In genomic region chr5:179866241-179867078, GRCh38 we compare ENCODE assay signal across 11 cellular contexts. TPM values are rescaled to one million over a fixed set of nuclear protein-coding genes. Genes with fewer than 3 reads are reported as not detected.
DNase-seq lines count a peak whose midpoint lies in the region; ATAC-seq and TF ChIP-seq lines count a peak whose summit lies in the region.
"Had no signal": no experiment of that assay in that cellular context is flagged by ENCODE, and none has a peak within 500 bp of the region (broad histone marks: within the 10 kb centered on the region; RNA-seq: fewer than 3 reads in every experiment).

No MANE protein-coding gene starts in this region.

- H3K27me3 Mint-ChIP-seq in activated T-cell treated with anti-CD3 and anti-CD28 coated beads, Interleukin-2, amount 50 U/mL, for 72 hours (ENCODE audit: low read depth), result no peaks in the 10 kb centered on the region

- H3K4me3 Mint-ChIP-seq in activated T-cell treated with anti-CD3 and anti-CD28 coated beads, Interleukin-2, amount 50 U/mL, for 72 hours, result no peak overlapping the region

- ATAC-seq in activated T-cell treated with anti-CD3 and anti-CD28 coated beads, Interleukin-2, amount 50 U/mL, for 72 hours (replicated peaks in 1 of 2), result peak; percentile 61 to 66
- ATAC-seq in GM19328 (IDR thresholded peaks at IDR 0.05; ENCODE audit: unreplicated experiment), result no peak
- ATAC-seq in HG03342 (IDR thresholded peaks at IDR 0.05; ENCODE audit: unreplicated experiment), result no peak

- DNase-seq in DMS 273 treated with DMSO at 0.1 percent for 48 hours (lab: John Stamatoyannopoulos, UW), result peak; percentile 7
- DNase-seq in HFF-Myc (ENCODE audit: extremely low read depth, low read depth), result no peak
- peak; percentile 23 to 40 for DNase-seq in activated T-cell treated with anti-CD3 and anti-CD28 coated beads, Interleukin-2, amount 50 U/mL, for 72 hours
- peak; percentile 9 for DNase-seq in middle frontal gyrus (ENCODE audit: extremely low spot score, low spot score)
- no peak for DNase-seq in cortex of kidney (lab: John Stamatoyannopoulos, UW)
- no peak for DNase-seq in mesenteric fat pad (ENCODE audit: low spot score)
- DNase-seq: central memory CD4-positive, alpha-beta T cell; GF-D8; NCI-H1092 had no signal

- no peak overlapping the region for H3K27ac Mint-ChIP-seq in activated T-cell treated with anti-CD3 and anti-CD28 coated beads, Interleukin-2, amount 50 U/mL, for 72 hours

- no peak overlapping the region for H3K4me3 ChIP-seq in HFF-Myc (replicated peaks; ENCODE audit: low read depth, low read length)

- H3K4me1 Mint-ChIP-seq in activated T-cell treated with anti-CD3 and anti-CD28 coated beads, Interleukin-2, amount 50 U/mL, for 72 hours (ENCODE audit: low read depth), result no peaks in the 10 kb centered on the region

- H3K36me3 Mint-ChIP-seq in activated T-cell treated with anti-CD3 and anti-CD28 coated beads, Interleukin-2, amount 50 U/mL, for 72 hours (ENCODE audit: insufficient read depth in 2 of 2), result peaks cover 3 to 8% of the 10 kb centered on the region in 2 donors

- no peaks in the 10 kb centered on the region for H3K9me3 Mint-ChIP-seq in activated T-cell treated with anti-CD3 and anti-CD28 coated beads, Interleukin-2, amount 50 U/mL, for 72 hours

- TF ChIP-seq CTCF in HFF-Myc (IDR thresholded peaks at IDR 0.05; ENCODE audit: low read depth, low read length, missing control alignments), result peak; percentile 11

RNA-seq across cellular contexts. Expression of gene MRNIP, which starts 7.8 kb away (rescaled TPM):
- total RNA-seq in activated T-cell treated with anti-CD3 and anti-CD28 coated beads, Interleukin-2, amount 50 U/mL, for 72 hours, result 10 to 100 TPM; 26.4 to 33.3 TPM
- total RNA-seq in mesenteric fat pad, result 17.3 TPM

RNA-seq across cellular contexts. Expression of gene TBC1D9B, which starts 41.2 kb away (rescaled TPM):
- total RNA-seq in activated T-cell treated with anti-CD3 and anti-CD28 coated beads, Interleukin-2, amount 50 U/mL, for 72 hours, result 10 to 100 TPM; 62.5 to 72.3 TPM
- total RNA-seq in mesenteric fat pad, result 128 TPM

RNA-seq across cellular contexts. Expression of gene SQSTM1, which starts 45.8 kb away (rescaled TPM):
- total RNA-seq in activated T-cell treated with anti-CD3 and anti-CD28 coated beads, Interleukin-2, amount 50 U/mL, for 72 hours, result 100 to 1,000 TPM; 213 to 226 TPM
- 600 TPM for total RNA-seq in mesenteric fat pad

RNA-seq across cellular contexts. Expression of gene MGAT4B, which starts 59.8 kb away (rescaled TPM):
- 100 to 1,000 TPM; 101 to 108 TPM for total RNA-seq in activated T-cell treated with anti-CD3 and anti-CD28 coated beads, Interleukin-2, amount 50 U/mL, for 72 hours
- total RNA-seq in mesenteric fat pad, result 87.6 TPM

Comparison
In these comparisons a context has a peak if more than half of its experiments do, and no peak if none do; other contexts are left out.
1. DNase-seq: peak in DMS 273 treated with DMSO at 0.1 percent for 48 hours (single experiment), activated T-cell treated with anti-CD3 and anti-CD28 coated beads, Interleukin-2, amount 50 U/mL, for 72 hours (2 of 2) and middle frontal gyrus (single experiment); none in HFF-Myc (single experiment), cortex of kidney (single experiment) and mesenteric fat pad (single experiment).
2. ATAC-seq: peak in activated T-cell treated with anti-CD3 and anti-CD28 coated beads, Interleukin-2, amount 50 U/mL, for 72 hours (2 of 2); none in GM19328 (single experiment) and HG03342 (single experiment).